9 cellular contexts compared by ENCODE assay signal in the genomic region with DNA sequence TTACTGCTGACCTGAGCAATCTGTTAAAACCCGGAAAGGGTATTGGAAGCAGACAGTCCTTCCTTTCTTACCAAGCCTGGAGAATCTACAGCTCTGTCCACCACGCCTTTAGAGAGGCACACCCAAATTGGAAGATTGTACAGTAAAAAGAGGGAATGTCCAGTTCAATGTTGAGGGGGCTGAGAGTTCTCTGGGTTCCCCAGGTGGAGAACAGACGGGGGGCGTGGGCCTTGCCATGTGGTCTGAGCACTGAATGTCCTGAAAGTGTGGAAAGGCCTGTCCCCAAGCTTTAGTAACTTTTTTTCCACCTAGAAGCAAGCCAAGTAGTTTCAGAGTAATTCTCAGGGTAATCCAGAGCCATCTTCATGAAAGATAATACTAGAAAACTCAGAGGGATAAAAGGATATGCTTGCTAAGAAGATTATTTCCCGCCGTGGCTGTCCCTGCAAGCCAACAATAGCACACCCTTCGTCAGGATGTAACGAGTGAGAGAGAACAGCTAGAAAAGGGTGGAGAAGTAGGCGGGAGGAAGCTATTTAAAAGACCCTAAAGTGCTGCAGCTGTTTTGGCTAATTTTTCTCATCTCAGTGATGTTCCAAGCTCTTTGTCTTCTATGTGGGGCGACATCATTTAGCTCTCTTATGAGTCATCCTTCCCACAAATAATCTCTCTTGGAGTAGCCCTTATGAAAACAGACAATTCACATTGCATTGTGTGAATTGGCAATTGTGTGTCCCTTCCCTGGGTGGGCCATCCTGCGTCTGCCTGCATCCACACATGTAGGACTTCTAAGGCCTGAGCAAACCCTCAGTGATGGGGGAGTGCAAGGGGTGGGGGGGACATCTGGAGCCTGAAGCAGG.
DNase-seq lines count a peak whose midpoint lies in the region; ATAC-seq and TF ChIP-seq lines count a peak whose summit lies in the region.
"Had no signal": no experiment of that assay in that cellular context is flagged by ENCODE, and none has a peak within 500 bp of the region (broad histone marks: within the 10 kb centered on the region; RNA-seq: fewer than 3 reads in every experiment).

No MANE protein-coding gene starts in this region.

- no peaks in the 10 kb centered on the region for H3K27me3 ChIP-seq in mammary epithelial cell (ENCODE audit: insufficient read depth, low read length)
- no peaks in the 10 kb centered on the region for H3K27me3 ChIP-seq in mesenchymal stem cell (ENCODE audit: control insufficient read depth in 1 of 2, insufficient read depth in 1 of 2, low read length in 2 of 2)

- H4K8ac ChIP-seq in mesenchymal stem cell (ENCODE audit: low read length): peak overlapping the region; percentile 90

- H3K23ac ChIP-seq in mesenchymal stem cell (ENCODE audit: low read length in 2 of 2): no peak overlapping the region

- H3K36me3 Mint-ChIP-seq in activated CD4-positive, alpha-beta T cell treated with anti-CD3 and anti-CD28 coated beads, Interleukin-2, amount 10 ng/mL, durations not matched to agents 24 days and 14 days (ENCODE audit: low read depth): no peaks in the 10 kb centered on the region

- H3K9me3 Mint-ChIP-seq in activated CD4-positive, alpha-beta T cell treated with anti-CD3 and anti-CD28 coated beads, Interleukin-2, amount 10 ng/mL, durations not matched to agents 24 days and 14 days: no peaks in the 10 kb centered on the region

- peak overlapping the region; percentile 44 to 61 for H2BK12ac ChIP-seq in mesenchymal stem cell (ENCODE audit: low read length in 2 of 2)

- H3K4me2 ChIP-seq in mammary epithelial cell (ENCODE audit: insufficient read depth, low read depth, low read length) (no peak overlapping the region), mesenchymal stem cell (ENCODE audit: low read length, poor library complexity, severe bottlenecking) (no peak overlapping the region)
- H3K4me2 ChIP-seq: PC-9 had no signal

- no peak overlapping the region for H3K27ac ChIP-seq in mammary epithelial cell (ENCODE audit: insufficient read depth, low read depth, low read length)
- H3K27ac ChIP-seq in mesenchymal stem cell (ENCODE audit: low read length, poor library complexity, severe bottlenecking): no peak overlapping the region
- H3K27ac ChIP-seq: PC-9 had no signal

- no peak overlapping the region for H3K27ac Mint-ChIP-seq in activated CD4-positive, alpha-beta T cell treated with anti-CD3 and anti-CD28 coated beads, Interleukin-2, amount 10 ng/mL, durations not matched to agents 24 days and 14 days

- H2BK5ac ChIP-seq in mesenchymal stem cell (ENCODE audit: low read depth, low read length, poor library complexity, severe bottlenecking): no peak overlapping the region

- BruUV-seq in mammary epithelial cell (replicated peaks; lab: Mats Ljungman, UMichigan): no TSS peak

- no peak overlapping the region for H4K91ac ChIP-seq in mesenchymal stem cell (ENCODE audit: low read length)

- H3K9me3 ChIP-seq in mammary epithelial cell (replicated peaks; ENCODE audit: insufficient read depth, low read length) (no peaks in the 10 kb centered on the region), mesenchymal stem cell (ENCODE audit: control insufficient read depth, low read length) (no peaks in the 10 kb centered on the region)

- H3K4me3 Mint-ChIP-seq in activated CD4-positive, alpha-beta T cell treated with anti-CD3 and anti-CD28 coated beads, Interleukin-2, amount 10 ng/mL, durations not matched to agents 24 days and 14 days: no peak overlapping the region

- 71% methylated on average over 11 of the region's 11 CpGs for WGBS in mammary epithelial cell (ENCODE audit: low coverage, missing lambda C conversion rate)
- 47% methylated on average over 10 of the region's 11 CpGs for WGBS in mesenchymal stem cell

- H3K4me3 ChIP-seq in mammary epithelial cell (replicated peaks in 1 of 3; ENCODE audit: insufficient read depth in 1 of 3, low read depth in 2 of 3, low read length in 3 of 3): no peak overlapping the region
- H3K4me3 ChIP-seq in mesenchymal stem cell (ENCODE audit: insufficient read depth in 1 of 2, low read depth in 1 of 2, low read length in 2 of 2): peak overlapping the region in 1 of 2 experiments; percentile 27
- H3K4me3 ChIP-seq: PC-9 had no signal

- DNase-seq in Right ventricle myocardium inferior (ENCODE audit: missing footprints) (no peak), cardiac septum (ENCODE audit: low spot score) (no peak), mammary epithelial cell (peak; percentile 25), mesenchymal stem cell (peak; percentile 84), HPDE6-E6E7 (ENCODE audit: extremely low spot score) (no peak)
- no peak for DNase-seq in activated CD4-positive, alpha-beta T cell treated with anti-CD3 and anti-CD28 coated beads, Interleukin-2, amount 10 ng/mL, durations not matched to agents 24 days and 14 days
- DNase-seq in stimulated activated CD4-positive, alpha-beta T cell treated with anti-CD3 and anti-CD28 coated beads, Interleukin-12 subunit alpha, Interleukin-12 subunit beta, amount 100 ng/mL, for 4 hours: no peak
- DNase-seq: PC-9 had no signal

- no peak overlapping the region for H3K14ac ChIP-seq in mesenchymal stem cell (ENCODE audit: low read length in 2 of 2)

- peak overlapping the region in 1 of 2 experiments; percentile 15 for H3K4ac ChIP-seq in mesenchymal stem cell (ENCODE audit: low read depth in 1 of 2, low read length in 2 of 2)

- H3K4me1 ChIP-seq in mammary epithelial cell (ENCODE audit: insufficient read depth, low read length) (no peaks in the 10 kb centered on the region), mesenchymal stem cell (ENCODE audit: control insufficient read depth, insufficient read depth, low read depth, low read length) (peaks cover 6% of the 10 kb centered on the region)

- H3K36me3 ChIP-seq in mammary epithelial cell (ENCODE audit: insufficient read depth, low read length): no peaks in the 10 kb centered on the region
- peaks cover 0 to 8% of the 10 kb centered on the region in 2 experiments for H3K36me3 ChIP-seq in mesenchymal stem cell (ENCODE audit: control insufficient read depth in 1 of 2, insufficient read depth in 2 of 2, low read depth in 1 of 2, low read length in 2 of 2)

- no peaks in the 10 kb centered on the region for H3K27me3 Mint-ChIP-seq in activated CD4-positive, alpha-beta T cell treated with anti-CD3 and anti-CD28 coated beads, Interleukin-2, amount 10 ng/mL, durations not matched to agents 24 days and 14 days

- peak overlapping the region; percentile 28 for H2AK5ac ChIP-seq in mesenchymal stem cell (ENCODE audit: low read length, severe bottlenecking)

- no peak overlapping the region for H2AFZ ChIP-seq in mammary epithelial cell (ENCODE audit: low read depth, low read length)
- H2AFZ ChIP-seq in mesenchymal stem cell (ENCODE audit: low read depth, low read length): no peak overlapping the region
- H2AFZ ChIP-seq: PC-9 had no signal

- H4K20me1 ChIP-seq in mammary epithelial cell (ENCODE audit: insufficient read depth, low read length): no peaks in the 10 kb centered on the region

- H2BK15ac ChIP-seq in mesenchymal stem cell (ENCODE audit: low read depth, poor library complexity, severe bottlenecking): no peak overlapping the region

- peak; percentile 56 for ATAC-seq in Right ventricle myocardium inferior
- no peak for ATAC-seq in GM21528 (IDR thresholded peaks at IDR 0.05; ENCODE audit: low FRiP score, unreplicated experiment)

- peak overlapping the region; percentile 73 to 84 for H3K18ac ChIP-seq in mesenchymal stem cell (ENCODE audit: low read depth in 1 of 2, low read length in 2 of 2)

- H3K9ac ChIP-seq in mammary epithelial cell (ENCODE audit: insufficient read depth, low read length) (no peak overlapping the region), mesenchymal stem cell (ENCODE audit: low read length) (peak overlapping the region; percentile 52)

- dilution Hi-C loops in mammary epithelial cell (cut with HindIII; ENCODE audit: low sequenced_read_pairs): no loop called here

- no peaks in the 10 kb centered on the region for H3K79me2 ChIP-seq in mammary epithelial cell (ENCODE audit: insufficient read depth, low read length)

- no peak for TF ChIP-seq CTCF in mammary epithelial cell (conservative IDR thresholded peaks at IDR 0.05 in 1 of 2, IDR thresholded peaks at IDR 0.05 in 1 of 2; ENCODE audit: extremely low read depth in 1 of 2, insufficient read depth in 1 of 2, low read depth in 1 of 2, low read length in 2 of 2)

- CTCF ChIA-PET in mammary epithelial cell (lab: Charles Lee; ENCODE audit: low non-redundant PET): no interaction called here

- intact Hi-C loops in Right ventricle myocardium inferior (cut with DNase I): no loop called here
- intact Hi-C loops in cardiac septum (cut with DNase I): loop anchor here (5.0 to 10.0 kb wide), 2 partner anchors 199 to 262 kb away; no protein-coding TSS in a partner anchor
- intact Hi-C loops in mammary epithelial cell (cut with micrococcal nuclease): no loop called here
- intact Hi-C loops in activated CD4-positive, alpha-beta T cell treated with anti-CD3 and anti-CD28 coated beads, Interleukin-2, amount 10 ng/mL, durations not matched to agents 24 days and 14 days (cut with micrococcal nuclease): no loop called here

- peaks cover 16% of the 10 kb centered on the region for H3K79me1 ChIP-seq in mesenchymal stem cell (replicated peaks; ENCODE audit: low read length, poor library complexity, severe bottlenecking)

- in situ Hi-C loops in mammary epithelial cell (cut with MboI; ENCODE audit: low sequenced_read_pairs in 2 of 2): no loop called here

- peak overlapping the region; percentile 50 for H2BK120ac ChIP-seq in mesenchymal stem cell (ENCODE audit: low read depth, low read length)

- H3K4me1 Mint-ChIP-seq in activated CD4-positive, alpha-beta T cell treated with anti-CD3 and anti-CD28 coated beads, Interleukin-2, amount 10 ng/mL, durations not matched to agents 24 days and 14 days: no peaks in the 10 kb centered on the region

Comparison
In these comparisons a context has a peak if more than half of its experiments do, and no peak if none do; other contexts are left out.
1. DNase-seq: peak in mammary epithelial cell (single experiment) and mesenchymal stem cell (single experiment); none in Right ventricle myocardium inferior (single experiment), cardiac septum (single experiment), HPDE6-E6E7 (single experiment), activated CD4-positive, alpha-beta T cell treated with anti-CD3 and anti-CD28 coated beads, Interleukin-2, amount 10 ng/mL, durations not matched to agents 24 days and 14 days (single experiment) and stimulated activated CD4-positive, alpha-beta T cell treated with anti-CD3 and anti-CD28 coated beads, Interleukin-12 subunit alpha, Interleukin-12 subunit beta, amount 100 ng/mL, for 4 hours (single experiment).